Comparison of ENCODE assay signal across 1 cellular context in genomic region chr10:29771376-29771775, GRCh38.
TF ChIP-seq lines count a peak whose summit lies in the region.

No MANE protein-coding gene starts in this region.

TF ChIP-seq in GM23338, 12 proteins besides CTCF, POLR2A, EP300 and RAD21 (continued from another document):
- TF ChIP-seq REST (IDR thresholded peaks at IDR 0.05; ENCODE audit: unreplicated experiment) (no peak), ZNF331 (CRISPR knock-in tag; IDR thresholded peaks at IDR 0.05; ENCODE audit: low read depth) (no peak), ZNF114 (CRISPR knock-in tag; IDR thresholded peaks at IDR 0.05) (no peak), CREB1 (CRISPR knock-in tag; IDR thresholded peaks at IDR 0.05; ENCODE audit: low read depth) (no peak), NANOG (IDR thresholded peaks at IDR 0.05; ENCODE audit: borderline replicate concordance) (no peak), POLR2AphosphoS5 (IDR thresholded peaks at IDR 0.05; ENCODE audit: low read depth) (no peak), JUNB (IDR thresholded peaks at IDR 0.05; ENCODE audit: unreplicated experiment) (no peak), EZH2phosphoT487 (IDR thresholded peaks at IDR 0.05; ENCODE audit: unreplicated experiment) (no peak)
TF ChIP-seq in GM23338: peak in this region for 0.
